8 cellular contexts compared by ENCODE assay signal in genomic region chr22:31646186-31647019, GRCh38. TPM values are rescaled to one million over a fixed set of nuclear protein-coding genes. Genes with fewer than 3 reads are reported as not detected.
DNase-seq lines count a peak whose midpoint lies in the region; ATAC-seq and TF ChIP-seq lines count a peak whose summit lies in the region.

No MANE protein-coding gene starts in this region.

- DNase-seq in stimulated activated CD8-positive, alpha-beta memory T cell treated with anti-CD3 and anti-CD28 coated beads, Interleukin-12 subunit alpha, Interleukin-12 subunit beta, amount 100 ng/mL, for 24 hours (ENCODE audit: extremely low read depth): peak; percentile 25
- no peak for DNase-seq in stimulated activated CD8-positive, alpha-beta memory T cell treated with anti-CD3 and anti-CD28 coated beads, Interleukin-4, amount 100 ng/mL, for 48 hours
- peak; percentile 96 for DNase-seq in SW480 (ENCODE audit: low spot score)
- DNase-seq in fibroblast of villous mesenchyme (ENCODE audit: low read depth): peak; percentile 100
- peak; percentile 72 for DNase-seq in stromal cell of bone marrow (ENCODE audit: low read depth)
- DNase-seq in DMS79 (lab: John Stamatoyannopoulos, UW): no peak
- no peak for DNase-seq in NCI-H2171 (lab: John Stamatoyannopoulos, UW)
- DNase-seq in Right ventricle myocardium superior: no peak

- TF ChIP-seq CTCF in fibroblast of villous mesenchyme (IDR thresholded peaks at IDR 0.05; ENCODE audit: insufficient read depth, low read depth, low read length): no peak

- H3K4me3 ChIP-seq in fibroblast of villous mesenchyme (ENCODE audit: low read depth, low read length): no peak overlapping the region

- intact Hi-C loops in Right ventricle myocardium superior (cut with DNase I): no loop called here

- no peak for ATAC-seq in Right ventricle myocardium superior (ENCODE audit: poor library complexity)

RNA-seq across cellular contexts. Expression of gene PISD, which starts 15.6 kb away (rescaled TPM):
- total RNA-seq in fibroblast of villous mesenchyme (40.6 and 56.6 TPM in 2 replicates), Right ventricle myocardium superior (16.6 TPM)

Comparison
In these comparisons a context has a peak if more than half of its experiments do, and no peak if none do; other contexts are left out.
1. DNase-seq: peak in stimulated activated CD8-positive, alpha-beta memory T cell treated with anti-CD3 and anti-CD28 coated beads, Interleukin-12 subunit alpha, Interleukin-12 subunit beta, amount 100 ng/mL, for 24 hours (single experiment), SW480 (single experiment), fibroblast of villous mesenchyme (single experiment) and stromal cell of bone marrow (single experiment); none in stimulated activated CD8-positive, alpha-beta memory T cell treated with anti-CD3 and anti-CD28 coated beads, Interleukin-4, amount 100 ng/mL, for 48 hours (single experiment), DMS79 (single experiment), NCI-H2171 (single experiment) and Right ventricle myocardium superior (single experiment).